8 cellular contexts compared by ENCODE assay signal in genomic region chr11:130522284-130522961, GRCh38.
DNase-seq lines count a peak whose midpoint lies in the region; ATAC-seq and TF ChIP-seq lines count a peak whose summit lies in the region.

No MANE protein-coding gene starts in this region.

- no peak overlapping the region; the same call in 1 of the 2 replicates for H3K27ac Mint-ChIP-seq in WTC11
- no peak overlapping the region for H3K27ac Mint-ChIP-seq in activated naive CD4-positive, alpha-beta T cell treated with anti-CD3 and anti-CD28 coated beads, Interleukin-2, amount 10 ng/mL, durations not matched to agents 7 days and 5 days

- no peak for TF ChIP-seq CTCF in WTC11 (IDR thresholded peaks at IDR 0.05)

- no peak overlapping the region for H3K4me3 ChIP-seq in right cardiac atrium (ENCODE audit: low read length)

- DNase-seq in GOT3 (lab: John Stamatoyannopoulos, UW) (peak; percentile 0), WTC11 (ENCODE audit: low spot score) (peak; percentile 68), right cardiac atrium (peak; percentile 96 to 98 (median 96)), sciatic nerve (ENCODE audit: low spot score) (peak; percentile 92), NCI-H446 treated with DMSO at 0.1 percent for 48 hours (lab: John Stamatoyannopoulos, UW) (no peak)
- DNase-seq in activated naive CD4-positive, alpha-beta T cell treated with anti-CD3 and anti-CD28 coated beads, Interleukin-2, amount 10 ng/mL, durations not matched to agents 7 days and 5 days, result no peak

- ATAC-seq in WTC11 (peak; percentile 95), right cardiac atrium (peak; percentile 94 to 95), sciatic nerve (peak; percentile 95), HG03039 (IDR thresholded peaks at IDR 0.05; ENCODE audit: unreplicated experiment) (no peak), HG02885 (IDR thresholded peaks at IDR 0.05; ENCODE audit: poor library complexity, unreplicated experiment) (no peak)

- intact Hi-C loops in right cardiac atrium (cut with DNase I), result loop anchor here in 2 of 4 donors (5.0 to 10.0 kb wide), 2 partner anchors 68 to 70 kb away; no protein-coding TSS in a partner anchor
- intact Hi-C loops in sciatic nerve (cut with DNase I), result loop anchor here (5.0 kb wide), 1 partner anchor 1350 kb away; no protein-coding TSS in a partner anchor

- H3K36me3 Mint-ChIP-seq in WTC11, result no peaks in the 10 kb centered on the region
- H3K36me3 Mint-ChIP-seq in activated naive CD4-positive, alpha-beta T cell treated with anti-CD3 and anti-CD28 coated beads, Interleukin-2, amount 10 ng/mL, durations not matched to agents 7 days and 5 days, result no peaks in the 10 kb centered on the region

- CTCF ChIA-PET in WTC11 (lab: Charles Lee), result interaction anchor here (0.6 to 1.5 kb wide), 6 partner anchors 9 to 394 kb away, joined by 3 to 4 read pairs (median 4); partner anchors contain the start of gene ADAMTS15
- CTCF ChIA-PET in activated naive CD4-positive, alpha-beta T cell treated with anti-CD3 and anti-CD28 coated beads, Interleukin-2, amount 10 ng/mL, durations not matched to agents 7 days and 5 days (lab: Charles Lee), result no interaction called here

- H3K9me3 Mint-ChIP-seq in WTC11, result peaks cover 8% of the 10 kb centered on the region; the same call in 1 of the 2 replicates
- no peaks in the 10 kb centered on the region for H3K9me3 Mint-ChIP-seq in activated naive CD4-positive, alpha-beta T cell treated with anti-CD3 and anti-CD28 coated beads, Interleukin-2, amount 10 ng/mL, durations not matched to agents 7 days and 5 days

- no peak overlapping the region for H3K4me3 Mint-ChIP-seq in WTC11
- no peak overlapping the region for H3K4me3 Mint-ChIP-seq in activated naive CD4-positive, alpha-beta T cell treated with anti-CD3 and anti-CD28 coated beads, Interleukin-2, amount 10 ng/mL, durations not matched to agents 7 days and 5 days

- H3K27ac ChIP-seq in right cardiac atrium (ENCODE audit: low read length), result peak overlapping the region; percentile 77

- POLR2A ChIA-PET in WTC11 (lab: Charles Lee), result interaction anchor here (0.6 to 0.7 kb wide), 2 partner anchors 36 to 48 kb away, joined by 3 to 10 read pairs; no protein-coding TSS in a partner anchor

- H3K27me3 Mint-ChIP-seq in WTC11 (ENCODE audit: low read depth), result peaks cover 3% of the 10 kb centered on the region; the same call in 1 of the 2 replicates
- peaks cover 3% of the 10 kb centered on the region for H3K27me3 Mint-ChIP-seq in activated naive CD4-positive, alpha-beta T cell treated with anti-CD3 and anti-CD28 coated beads, Interleukin-2, amount 10 ng/mL, durations not matched to agents 7 days and 5 days

- peaks cover 30% of the 10 kb centered on the region for H3K4me1 Mint-ChIP-seq in WTC11
- no peaks in the 10 kb centered on the region for H3K4me1 Mint-ChIP-seq in activated naive CD4-positive, alpha-beta T cell treated with anti-CD3 and anti-CD28 coated beads, Interleukin-2, amount 10 ng/mL, durations not matched to agents 7 days and 5 days

- 23% methylated on average over 9 of the region's 9 CpGs for WGBS in right cardiac atrium

- peaks cover 24% of the 10 kb centered on the region for H3K4me1 ChIP-seq in right cardiac atrium (ENCODE audit: control insufficient read depth, insufficient read depth, low read length)

- no peaks in the 10 kb centered on the region for H3K27me3 ChIP-seq in right cardiac atrium (ENCODE audit: control insufficient read depth, insufficient read depth)

- no peaks in the 10 kb centered on the region for H3K9me3 ChIP-seq in right cardiac atrium (ENCODE audit: control insufficient read depth, low read length)

TF ChIP-seq in WTC11, 78 proteins besides CTCF, POLR2A, EP300 and RAD21:
- TF ChIP-seq NR3C1 (CRISPR knock-in tag; conservative IDR thresholded peaks at IDR 0.05; ENCODE audit: low read depth), result no peak
- no peak for TF ChIP-seq JUN (CRISPR knock-in tag; IDR thresholded peaks at IDR 0.05)
- TF ChIP-seq NFE2L1 (CRISPR knock-in tag; IDR thresholded peaks at IDR 0.05), result 0 out of 2 replicates have a peak, but pooled peaks have one; percentile 56
- TF ChIP-seq ZNF121 (CRISPR knock-in tag; IDR thresholded peaks at IDR 0.05), result no peak
- TF ChIP-seq SMAD4 (CRISPR knock-in tag; IDR thresholded peaks at IDR 0.05), result no peak
- TF ChIP-seq USF2 (CRISPR knock-in tag; IDR thresholded peaks at IDR 0.05), result peak; percentile 53
- peak; percentile 47; the same call in 1 of the 2 replicates for TF ChIP-seq MAX (CRISPR knock-in tag; IDR thresholded peaks at IDR 0.05)
- TF ChIP-seq ZMAT4 (CRISPR knock-in tag; IDR thresholded peaks at IDR 0.05), result no peak
- TF ChIP-seq ZNF219 (CRISPR knock-in tag; IDR thresholded peaks at IDR 0.05; ENCODE audit: borderline replicate concordance), result no peak
- TF ChIP-seq TEAD1 (CRISPR knock-in tag; IDR thresholded peaks at IDR 0.05), result no peak
- peak; percentile 57; the same call in 1 of the 2 replicates for TF ChIP-seq USF1 (CRISPR knock-in tag; IDR thresholded peaks at IDR 0.05)
- TF ChIP-seq ZNF263 (CRISPR knock-in tag; IDR thresholded peaks at IDR 0.05; ENCODE audit: low read depth), result no peak

Comparison
In these comparisons a context has a peak if more than half of its experiments do, and no peak if none do; other contexts are left out.
1. DNase-seq: peak in GOT3 (single experiment), WTC11 (single experiment), right cardiac atrium (3 of 3) and sciatic nerve (single experiment); none in NCI-H446 treated with DMSO at 0.1 percent for 48 hours (single experiment) and activated naive CD4-positive, alpha-beta T cell treated with anti-CD3 and anti-CD28 coated beads, Interleukin-2, amount 10 ng/mL, durations not matched to agents 7 days and 5 days (single experiment).
2. ATAC-seq: peak in WTC11 (single experiment), right cardiac atrium (2 of 2) and sciatic nerve (single experiment); none in HG03039 (single experiment) and HG02885 (single experiment).